In the genomic region with DNA sequence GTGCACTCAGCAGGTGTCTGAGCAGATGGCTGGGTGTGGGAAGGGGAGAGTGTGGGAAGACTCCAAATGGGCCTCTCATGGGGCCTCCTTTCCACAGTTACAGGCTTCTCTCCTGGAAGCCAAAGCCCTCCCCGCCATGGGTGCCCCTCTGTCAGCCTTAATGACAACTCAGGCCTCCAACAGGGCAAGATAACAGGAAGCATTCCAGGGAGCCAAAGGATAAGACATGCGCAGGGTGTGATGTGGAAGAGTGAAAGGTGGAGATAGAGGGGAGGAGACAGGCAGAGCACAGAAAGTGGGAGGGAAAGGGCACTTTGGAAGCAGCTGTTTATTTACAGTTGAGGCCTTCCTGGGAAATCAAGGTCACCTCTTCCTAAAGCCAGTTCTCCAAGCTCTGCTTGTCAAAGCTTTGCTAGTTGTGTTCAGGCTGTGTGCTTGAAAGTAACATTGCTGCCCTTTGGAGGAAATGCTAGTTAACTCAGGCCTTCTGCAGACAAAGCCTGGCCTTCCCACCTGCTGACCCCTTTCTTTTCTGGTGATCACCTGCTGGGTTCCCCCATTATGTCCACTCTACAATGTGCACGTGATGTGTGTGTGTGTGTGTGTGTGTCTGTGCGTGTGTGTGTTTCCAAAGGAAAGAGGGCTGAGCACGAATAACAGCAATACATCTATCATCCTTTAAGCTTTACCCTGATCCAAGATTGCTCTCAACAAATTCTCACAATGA, we compare ENCODE assay signal across 15 cellular contexts. TPM values are rescaled to one million over a fixed set of nuclear protein-coding genes. Genes with fewer than 3 reads are reported as not detected.
DNase-seq lines count a peak whose midpoint lies in the region; ATAC-seq and TF ChIP-seq lines count a peak whose summit lies in the region.
"Had no signal": no experiment of that assay in that cellular context is flagged by ENCODE, and none has a peak within 500 bp of the region (broad histone marks: within the 10 kb centered on the region; RNA-seq: fewer than 3 reads in every experiment).

No MANE protein-coding gene starts in this region.

- H3K79me2 ChIP-seq in HCT116 (ENCODE audit: insufficient read depth, low read length): no peaks in the 10 kb centered on the region
- H3K79me2 ChIP-seq in mesendoderm (ENCODE audit: control insufficient read depth, insufficient read depth, low read length): no peaks in the 10 kb centered on the region

- H3K79me1 ChIP-seq in mesendoderm (ENCODE audit: low read length): no peaks in the 10 kb centered on the region

- H3K4me3 ChIP-seq in HCT116 (replicated peaks in 1 of 2; ENCODE audit: low read depth in 1 of 2, low read length in 2 of 2) (no peak overlapping the region), Panc1 (ENCODE audit: low read depth in 2 of 2, low read length in 2 of 2) (no peak overlapping the region), mesendoderm (ENCODE audit: low read length) (no peak overlapping the region)
- H3K4me3 ChIP-seq: gastroesophageal sphincter, PC-9 had no signal

- TF ChIP-seq RAD21 in HCT116 (IDR thresholded peaks at IDR 0.05; ENCODE audit: low read depth): no peak

- H3K4me1 Mint-ChIP-seq in activated naive CD4-positive, alpha-beta T cell treated with anti-CD3 and anti-CD28 coated beads for 36 hours (ENCODE audit: low read depth): peaks cover 6% of the 10 kb centered on the region

- no peak overlapping the region for H2BK5ac ChIP-seq in mesendoderm (ENCODE audit: low read length)

- H3K4me3 Mint-ChIP-seq in activated naive CD4-positive, alpha-beta T cell treated with anti-CD3 and anti-CD28 coated beads for 36 hours: no peak overlapping the region
- H3K4me3 Mint-ChIP-seq: activated CD4-positive, alpha-beta T cell treated with anti-CD3 and anti-CD28 coated beads, Interleukin-2, amount 10 ng/mL, durations not matched to agents 24 days and 14 days; activated T-cell treated with anti-CD3 and anti-CD28 coated beads, Interleukin-2, amount 50 U/mL, for 4 hours; type B pancreatic cell had no signal

- TF ChIP-seq POLR2A in HCT116 (IDR thresholded peaks at IDR 0.05; ENCODE audit: borderline replicate concordance, extremely low read depth, insufficient read depth, insufficient read length): no peak

- no peaks in the 10 kb centered on the region for H3K9me2 ChIP-seq in HCT116 (ENCODE audit: insufficient read depth)

- no peak overlapping the region for H3K4ac ChIP-seq in mesendoderm (ENCODE audit: low read depth, low read length)

- POLR2A ChIA-PET in HCT116 (lab: Charles Lee): interaction anchor here (1.4 kb wide), 1 partner anchor 12 kb away, joined by 4 read pairs; no protein-coding TSS in a partner anchor
- POLR2A ChIA-PET in Panc1 (lab: Charles Lee): interaction anchor here (0.6 to 0.7 kb wide), 2 partner anchors 36 to 39 kb away, joined by 3 to 4 read pairs; partner anchors contain the start of gene SMAD3

- no peaks in the 10 kb centered on the region for H4K20me1 ChIP-seq in HCT116 (ENCODE audit: insufficient read depth)

- BruUV-seq in HCT116 (replicated peaks; lab: Mats Ljungman, UMichigan): no TSS peak
- no TSS peak for BruUV-seq in Panc1 (replicated peaks; lab: Mats Ljungman, UMichigan)

- H2AK5ac ChIP-seq in mesendoderm (ENCODE audit: low read length): no peak overlapping the region

- H3K27ac ChIP-seq in HCT116 (ENCODE audit: low read depth, low read length) (no peak overlapping the region), Panc1 (ENCODE audit: low read length) (peak overlapping the region; percentile 68), mesendoderm (ENCODE audit: low read depth, low read length) (peak overlapping the region; percentile 49)
- H3K27ac ChIP-seq: gastroesophageal sphincter, PC-9 had no signal

- H3K9me3 ChIP-seq in HCT116 (ENCODE audit: control insufficient read depth in 1 of 2, insufficient read depth in 1 of 2, low read depth in 1 of 2, low read length in 2 of 2) (no peaks in the 10 kb centered on the region), Panc1 (ENCODE audit: control insufficient read depth, insufficient read depth, low read depth, low read length) (no peaks in the 10 kb centered on the region)
- H3K9me3 ChIP-seq: gastroesophageal sphincter had no signal

- TF ChIP-seq CTCF in HCT116 (IDR thresholded peaks at IDR 0.05 in 2 of 3, conservative IDR thresholded peaks at IDR 0.05 in 1 of 3; ENCODE audit: borderline replicate concordance in 1 of 3, insufficient read depth in 1 of 3, low read depth in 2 of 3, low read length in 2 of 3) (no peak), Panc1 (IDR thresholded peaks at IDR 0.05) (no peak)

- intact Hi-C loops in HCT116 (cut with micrococcal nuclease): no loop called here
- intact Hi-C loops in Panc1 (cut with micrococcal nuclease; ENCODE audit: unreplicated experiment): no loop called here
- intact Hi-C loops in activated naive CD4-positive, alpha-beta T cell treated with anti-CD3 and anti-CD28 coated beads for 36 hours (cut with micrococcal nuclease): no loop called here

- peaks cover 20 to 58% of the 10 kb centered on the region in 2 experiments for H3K4me1 ChIP-seq in HCT116 (ENCODE audit: control insufficient read depth in 1 of 2, insufficient read depth in 2 of 2, low read length in 2 of 2)
- peaks cover 39% of the 10 kb centered on the region for H3K4me1 ChIP-seq in Panc1 (ENCODE audit: control insufficient read depth, insufficient read depth, low read length)
- H3K4me1 ChIP-seq in mesendoderm (ENCODE audit: control insufficient read depth, low read depth, low read length): peaks cover 8% of the 10 kb centered on the region

- no peak overlapping the region for H3K56ac ChIP-seq in mesendoderm (ENCODE audit: low read length)

- no peak overlapping the region for H3K18ac ChIP-seq in mesendoderm (ENCODE audit: low read length)

- no peaks in the 10 kb centered on the region for H3K36me3 Mint-ChIP-seq in activated naive CD4-positive, alpha-beta T cell treated with anti-CD3 and anti-CD28 coated beads for 36 hours (ENCODE audit: low read depth)
- H3K36me3 Mint-ChIP-seq: type B pancreatic cell had no signal

- H3K27me3 Mint-ChIP-seq in activated naive CD4-positive, alpha-beta T cell treated with anti-CD3 and anti-CD28 coated beads for 36 hours (ENCODE audit: low read depth): no peaks in the 10 kb centered on the region

- no peak overlapping the region for H2AFZ ChIP-seq in HCT116 (ENCODE audit: low read depth, low read length, poor library complexity, severe bottlenecking)
- H2AFZ ChIP-seq: PC-9 had no signal

- H3K9me3 Mint-ChIP-seq in activated naive CD4-positive, alpha-beta T cell treated with anti-CD3 and anti-CD28 coated beads for 36 hours: no peaks in the 10 kb centered on the region
- H3K9me3 Mint-ChIP-seq: activated CD4-positive, alpha-beta T cell treated with anti-CD3 and anti-CD28 coated beads, Interleukin-2, amount 10 ng/mL, durations not matched to agents 24 days and 14 days; activated T-cell treated with anti-CD3 and anti-CD28 coated beads, Interleukin-2, amount 50 U/mL, for 4 hours; type B pancreatic cell had no signal

- DNase-seq in HCT116 (ENCODE audit: low read depth, low spot score) (no peak), NCI-H187 (lab: John Stamatoyannopoulos, UW) (peak; percentile 32 to 33), Panc1 (ENCODE audit: low read depth, low spot score) (no peak), mesendoderm (peak; percentile 77), C1 segment of cervical spinal cord (lab: John Stamatoyannopoulos, UW) (no peak), inferior parietal cortex (ENCODE audit: extremely low spot score) (no peak)
- no peak for DNase-seq in activated naive CD4-positive, alpha-beta T cell treated with anti-CD3 and anti-CD28 coated beads for 36 hours
- DNase-seq: activated CD4-positive, alpha-beta T cell treated with anti-CD3 and anti-CD28 coated beads, Interleukin-2, amount 10 ng/mL, durations not matched to agents 24 days and 14 days; activated T-cell treated with anti-CD3 and anti-CD28 coated beads, Interleukin-2, amount 50 U/mL, for 4 hours; Calu3; PC-9; stimulated activated CD4-positive, alpha-beta T cell treated with anti-CD3 and anti-CD28 coated beads, Interleukin-12 subunit alpha, Interleukin-12 subunit beta, amount 100 ng/mL, for 4 hours had no signal

- RAD21 ChIA-PET in HCT116 (lab: Charles Lee; ENCODE audit: low non-redundant PET in 1 of 2, low total read pairs in 2 of 2, uncharacterized antibody in 2 of 2, unreplicated experiment in 2 of 2): interaction anchor here (0.7 to 1.0 kb wide), 2 partner anchors 9 to 16 kb away, joined by 3 read pairs; no protein-coding TSS in a partner anchor

- no peak overlapping the region for H4K8ac ChIP-seq in mesendoderm (ENCODE audit: low read depth, low read length)

- no CpG with 5 or more reads among the region's 5 CpGs for WGBS in mesendoderm (ENCODE audit: extremely low coverage, insufficient coverage, low lambda C conversion rate)

- H3K23ac ChIP-seq in mesendoderm (ENCODE audit: low read length): no peak overlapping the region

- in situ Hi-C loops in Panc1 (cut with HindIII; ENCODE audit: low pct_unique_long_range_greater_than_20kb, low sequenced_read_pairs): no loop called here

- H2BK15ac ChIP-seq in mesendoderm (replicated peaks; ENCODE audit: low read depth): no peak overlapping the region

- no peak overlapping the region for H3K4me2 ChIP-seq in HCT116 (ENCODE audit: low read length)
- no peak overlapping the region for H3K4me2 ChIP-seq in mesendoderm (ENCODE audit: low read length)
- H3K4me2 ChIP-seq: PC-9 had no signal

- H3K36me3 ChIP-seq in HCT116 (ENCODE audit: control insufficient read depth in 1 of 2, insufficient read depth in 2 of 2, low read length in 2 of 2) (no peaks in the 10 kb centered on the region), Panc1 (ENCODE audit: control insufficient read depth, insufficient read depth, low read length) (no peaks in the 10 kb centered on the region), mesendoderm (ENCODE audit: control insufficient read depth, insufficient read depth, low read length) (no peaks in the 10 kb centered on the region)
- H3K36me3 ChIP-seq: gastroesophageal sphincter had no signal

- H4K5ac ChIP-seq in mesendoderm (ENCODE audit: low read length): no peak overlapping the region

- H3K9ac ChIP-seq in HCT116 (ENCODE audit: low read length) (no peak overlapping the region), mesendoderm (ENCODE audit: low read length) (no peak overlapping the region)

- CTCF ChIA-PET in HCT116 (lab: Charles Lee) (no interaction called here), Panc1 (lab: Charles Lee) (no interaction called here)
- CTCF ChIA-PET in activated naive CD4-positive, alpha-beta T cell treated with anti-CD3 and anti-CD28 coated beads for 36 hours (lab: Charles Lee): interaction anchor here (0.8 to 1.2 kb wide), 2 partner anchors 9 to 25 kb away, joined by 3 read pairs; no protein-coding TSS in a partner anchor

- H3K27me3 ChIP-seq in HCT116 (ENCODE audit: insufficient read depth, low read length): no peaks in the 10 kb centered on the region
- no peaks in the 10 kb centered on the region for H3K27me3 ChIP-seq in Panc1 (ENCODE audit: control insufficient read depth, insufficient read depth, low read length)
- no peaks in the 10 kb centered on the region for H3K27me3 ChIP-seq in mesendoderm (ENCODE audit: insufficient read depth, low read length, poor library complexity)

- no peak overlapping the region for H2BK120ac ChIP-seq in mesendoderm (ENCODE audit: low read depth, low read length)

- no peak overlapping the region for H3K27ac Mint-ChIP-seq in activated naive CD4-positive, alpha-beta T cell treated with anti-CD3 and anti-CD28 coated beads for 36 hours
- H3K27ac Mint-ChIP-seq: activated CD4-positive, alpha-beta T cell treated with anti-CD3 and anti-CD28 coated beads, Interleukin-2, amount 10 ng/mL, durations not matched to agents 24 days and 14 days; type B pancreatic cell had no signal

- peak; percentile 33; the same call in 1 of the 2 replicates for ATAC-seq in HCT116
- ATAC-seq in Panc1: no peak
- ATAC-seq in HG03045 (IDR thresholded peaks at IDR 0.05; ENCODE audit: unreplicated experiment): no peak
- ATAC-seq: activated T-cell treated with anti-CD3 and anti-CD28 coated beads, Interleukin-2, amount 50 U/mL, for 4 hours; gastroesophageal sphincter had no signal

RNA-seq across cellular contexts. Expression of gene SMAD3, which starts 35.2 kb away (rescaled TPM):
- total RNA-seq in HCT116 (2021; ENCODE audit: unreplicated experiment) (89.2 TPM), Panc1 (2021; ENCODE audit: unreplicated experiment) (394 TPM)
- 54.4 and 57.6 TPM in 2 replicates for polyA plus RNA-seq in HCT116 (2012)
- 255 TPM for polyA plus RNA-seq in Panc1 (2012; ENCODE audit: insufficient read length)
- polyA plus RNA-seq in mesendoderm (2013, experiment 1 of 2): 17.4 TPM
- polyA plus RNA-seq in mesendoderm (2013, experiment 2 of 2): 16.4 TPM
- total RNA-seq in activated naive CD4-positive, alpha-beta T cell treated with anti-CD3 and anti-CD28 coated beads for 36 hours: 10 to 100 TPM; 35.1 to 39.2 TPM

Comparison
In these comparisons a context has a peak if more than half of its experiments do, and no peak if none do; other contexts are left out.
1. DNase-seq: peak in NCI-H187 (2 of 2) and mesendoderm (single experiment); none in HCT116 (single experiment), Panc1 (single experiment), C1 segment of cervical spinal cord (0 of 14), activated naive CD4-positive, alpha-beta T cell treated with anti-CD3 and anti-CD28 coated beads for 36 hours (single experiment) and inferior parietal cortex (single experiment).